Comparison of ENCODE assay signal across 15 cellular contexts in genomic region chr22:49026476-49027121, GRCh38.
DNase-seq lines count a peak whose midpoint lies in the region; ATAC-seq and TF ChIP-seq lines count a peak whose summit lies in the region.
"Had no signal": no experiment of that assay in that cellular context is flagged by ENCODE, and none has a peak within 500 bp of the region (broad histone marks: within the 10 kb centered on the region; RNA-seq: fewer than 3 reads in every experiment).

No MANE protein-coding gene starts in this region.

- H3K9ac ChIP-seq in neural progenitor cell, result no peak overlapping the region

- no peaks in the 10 kb centered on the region for H3K9me3 ChIP-seq in neural progenitor cell (ENCODE audit: low read depth)

- H3F3A ChIP-seq in neural progenitor cell (ENCODE audit: low read depth), result no peaks in the 10 kb centered on the region

- H3K36me3 ChIP-seq in neural progenitor cell, result no peaks in the 10 kb centered on the region

- H3K27me3 ChIP-seq in neural progenitor cell, result no peaks in the 10 kb centered on the region

- no peak overlapping the region for H3K4me3 Mint-ChIP-seq in WTC11
- no peak overlapping the region for H3K4me3 Mint-ChIP-seq in neural progenitor cell
- H3K4me3 Mint-ChIP-seq: activated naive CD8-positive, alpha-beta T cell; naive thymus-derived CD4-positive, alpha-beta T cell; T-helper 17 cell; type B pancreatic cell had no signal

- H3K4me2 ChIP-seq in neural progenitor cell, result no peak overlapping the region

- no peaks in the 10 kb centered on the region for H3K79me2 ChIP-seq in neural progenitor cell (ENCODE audit: low read depth)

- H3K4me1 ChIP-seq in neural progenitor cell, result no peaks in the 10 kb centered on the region

- H3K4me3 ChIP-seq in LNCaP clone FGC (ENCODE audit: low read depth, low read length), result no peak overlapping the region
- no peak overlapping the region for H3K4me3 ChIP-seq in neural progenitor cell
- H3K4me3 ChIP-seq: skin epidermis had no signal

- H4K20me1 ChIP-seq in neural progenitor cell (ENCODE audit: low read depth), result no peaks in the 10 kb centered on the region

- POLR2A ChIA-PET in WTC11 (lab: Charles Lee) (no interaction called here), RWPE1 (lab: Yijun Ruan, JAX; ENCODE audit: low non-redundant PET) (no interaction called here)

- no peak overlapping the region for H2AFZ ChIP-seq in neural progenitor cell (replicated peaks)

- H3K36me3 Mint-ChIP-seq in WTC11 (peaks cover 4% of the 10 kb centered on the region; the same call in 1 of the 2 replicates), neural progenitor cell (no peaks in the 10 kb centered on the region)
- H3K36me3 Mint-ChIP-seq: activated naive CD8-positive, alpha-beta T cell; type B pancreatic cell had no signal

- no peak overlapping the region for H3K27ac Mint-ChIP-seq in WTC11
- H3K27ac Mint-ChIP-seq in neural progenitor cell, result no peak overlapping the region
- H3K27ac Mint-ChIP-seq: activated naive CD8-positive, alpha-beta T cell; naive thymus-derived CD4-positive, alpha-beta T cell; T-helper 17 cell; type B pancreatic cell had no signal

- TF ChIP-seq CTCF in LNCaP clone FGC (IDR thresholded peaks at IDR 0.05; ENCODE audit: control insufficient read depth, extremely low read depth, insufficient read depth), result 0 out of 2 replicates have a peak, but pooled peaks have one; percentile 6
- no peak for TF ChIP-seq CTCF in WTC11 (IDR thresholded peaks at IDR 0.05)
- peak; percentile 44 for TF ChIP-seq CTCF in neural progenitor cell (IDR thresholded peaks at IDR 0.05)
- no peak for TF ChIP-seq CTCF in RWPE1 (conservative IDR thresholded peaks at IDR 0.05; ENCODE audit: low read depth)

- CTCF ChIA-PET in WTC11 (lab: Charles Lee), result interaction anchor here (0.6 to 1.7 kb wide), 7 partner anchors 19 to 279 kb away, joined by 3 to 5 read pairs (median 4); no protein-coding TSS in a partner anchor
- CTCF ChIA-PET in RWPE1 (lab: Yijun Ruan, JAX), result no interaction called here

- H3K27me3 Mint-ChIP-seq in WTC11 (ENCODE audit: low read depth) (peaks cover 2% of the 10 kb centered on the region; the same call in 1 of the 2 replicates), neural progenitor cell (ENCODE audit: insufficient read depth, low read depth) (peaks cover 17% of the 10 kb centered on the region)

- peaks cover 10% of the 10 kb centered on the region for H3K9me3 Mint-ChIP-seq in WTC11
- peaks cover 3% of the 10 kb centered on the region for H3K9me3 Mint-ChIP-seq in neural progenitor cell
- H3K9me3 Mint-ChIP-seq: type B pancreatic cell had no signal

- ATAC-seq in WTC11 (peak; percentile 76; the same call in 1 of the 2 replicates), HG02642 (IDR thresholded peaks at IDR 0.05; ENCODE audit: poor library complexity, unreplicated experiment) (no peak)
- ATAC-seq: naive thymus-derived CD4-positive, alpha-beta T cell; T-helper 17 cell had no signal

- no peak overlapping the region for H3K27ac ChIP-seq in neural progenitor cell
- H3K27ac ChIP-seq in RWPE1, result no peak overlapping the region
- H3K27ac ChIP-seq: 22Rv1, skin epidermis had no signal

- DNase-seq in DMS 273 (lab: John Stamatoyannopoulos, UW; ENCODE audit: unreplicated experiment), result peak; percentile 56
- DNase-seq in DMS 273 treated with DMSO at 0.1 percent for 48 hours (lab: John Stamatoyannopoulos, UW), result no peak
- no peak for DNase-seq in LNCaP clone FGC (ENCODE audit: low read depth)
- DNase-seq in WTC11 (ENCODE audit: low spot score), result peak; percentile 55
- peak; percentile 45 for DNase-seq in neural progenitor cell (ENCODE audit: low spot score)
- no peak for DNase-seq in RWPE1 (ENCODE audit: low spot score)
- no peak for DNase-seq in GOT3 (lab: John Stamatoyannopoulos, UW)
- DNase-seq: cortex of kidney; naive thymus-derived CD4-positive, alpha-beta T cell; T-helper 17 cell had no signal

- H3K4me1 Mint-ChIP-seq in WTC11 (no peaks in the 10 kb centered on the region), neural progenitor cell (peaks cover 7% of the 10 kb centered on the region)
- H3K4me1 Mint-ChIP-seq: naive thymus-derived CD4-positive, alpha-beta T cell had no signal

TF ChIP-seq in WTC11, 78 proteins besides CTCF, POLR2A, EP300 and RAD21:
- TF ChIP-seq IRF2 (CRISPR knock-in tag; IDR thresholded peaks at IDR 0.05; ENCODE audit: borderline replicate concordance, low read depth), result no peak
- TF ChIP-seq PREB (CRISPR knock-in tag; IDR thresholded peaks at IDR 0.05; ENCODE audit: borderline replicate concordance), result no peak
- TF ChIP-seq NR1H2 (CRISPR knock-in tag; IDR thresholded peaks at IDR 0.05), result no peak
- TF ChIP-seq ZNF219 (CRISPR knock-in tag; IDR thresholded peaks at IDR 0.05; ENCODE audit: borderline replicate concordance), result no peak
- TF ChIP-seq ERG (CRISPR knock-in tag; IDR thresholded peaks at IDR 0.05), result no peak
- TF ChIP-seq ZNF121 (CRISPR knock-in tag; IDR thresholded peaks at IDR 0.05), result no peak
- TF ChIP-seq HMGA2 (CRISPR knock-in tag; IDR thresholded peaks at IDR 0.05), result no peak
- TF ChIP-seq CREB1 (CRISPR knock-in tag; IDR thresholded peaks at IDR 0.05), result no peak
- TF ChIP-seq E2F4 (CRISPR knock-in tag; IDR thresholded peaks at IDR 0.05; ENCODE audit: borderline replicate concordance, low read depth), result no peak
- TF ChIP-seq RORB (CRISPR knock-in tag; IDR thresholded peaks at IDR 0.05), result no peak

Comparison
In these comparisons a context has a peak if more than half of its experiments do, and no peak if none do; other contexts are left out.
1. DNase-seq: peak in DMS 273 (single experiment), WTC11 (single experiment) and neural progenitor cell (single experiment); none in DMS 273 treated with DMSO at 0.1 percent for 48 hours (single experiment), LNCaP clone FGC (single experiment), RWPE1 (single experiment) and GOT3 (single experiment).
2. CTCF ChIP-seq: peak in LNCaP clone FGC (single experiment) and neural progenitor cell (single experiment); none in WTC11 (single experiment) and RWPE1 (single experiment).